10 cellular contexts compared by ENCODE assay signal in the genomic region with DNA sequence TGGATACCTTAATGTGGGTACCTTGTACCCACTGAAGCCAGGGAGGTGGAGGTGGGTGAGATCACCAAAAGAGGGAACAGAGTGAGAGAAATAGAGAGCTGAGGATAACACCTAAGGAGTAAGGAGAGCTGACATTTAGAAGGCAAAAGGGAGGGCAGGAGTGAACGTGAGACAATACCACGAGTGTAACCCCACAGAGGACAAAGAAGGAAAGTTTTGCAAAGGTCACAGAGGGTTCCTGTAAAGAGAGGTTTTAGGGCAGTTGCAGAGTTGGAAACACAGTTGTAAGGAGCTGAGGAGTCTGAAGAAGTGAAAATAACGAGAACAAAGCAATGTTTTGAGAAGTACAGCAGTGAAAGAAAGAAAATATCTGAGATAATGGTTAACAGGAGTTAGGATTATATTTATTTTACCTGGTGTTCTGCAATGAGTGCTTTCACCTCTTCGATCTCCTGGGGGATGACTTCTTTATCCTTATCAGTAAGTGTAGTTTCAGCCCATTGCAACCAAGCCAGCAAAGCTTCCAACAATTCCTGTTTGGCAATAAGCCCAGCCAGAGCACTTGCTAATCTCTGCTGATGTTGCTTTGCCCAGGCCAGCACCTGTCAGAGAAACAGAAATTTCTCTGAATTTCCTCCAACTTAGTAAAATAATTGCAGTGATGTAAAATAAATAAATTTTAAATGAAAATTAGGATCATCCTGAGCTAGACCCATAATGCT.
DNase-seq lines count a peak whose midpoint lies in the region; ATAC-seq and TF ChIP-seq lines count a peak whose summit lies in the region.
"Had no signal": no experiment of that assay in that cellular context is flagged by ENCODE, and none has a peak within 500 bp of the region (broad histone marks: within the 10 kb centered on the region; RNA-seq: fewer than 3 reads in every experiment).

No MANE protein-coding gene starts in this region.

- no peak overlapping the region for H2BK5ac ChIP-seq in H9 (ENCODE audit: insufficient read length, low read length)

- no TSS peak for BruUV-seq in A673 (replicated peaks; lab: Mats Ljungman, UMichigan)

- H2BK20ac ChIP-seq in H9 (ENCODE audit: low read depth, low read length, poor library complexity, severe bottlenecking), result no peak overlapping the region

- H3K4me3 ChIP-seq in A673 (ENCODE audit: low read depth, low read length, poor library complexity, severe bottlenecking) (no peak overlapping the region), lung (no peak overlapping the region), Karpas-422 (ENCODE audit: low read length) (no peak overlapping the region)

- H3K56ac ChIP-seq in H9 (ENCODE audit: insufficient read length, low read depth, low read length), result no peak overlapping the region

- no peak overlapping the region for H3K4ac ChIP-seq in H9 (ENCODE audit: low read depth, low read length)

- peaks cover 28 to 69% (median 60%) of the 10 kb centered on the region in 3 experiments for H3K36me3 Mint-ChIP-seq in H9 (ENCODE audit: insufficient read depth in 1 of 3, low read depth in 3 of 3)
- H3K36me3 Mint-ChIP-seq in activated CD4-positive, alpha-beta T cell treated with anti-CD3 and anti-CD28 coated beads, Interleukin-2, amount 10 ng/mL, durations not matched to agents 24 days and 14 days (ENCODE audit: low read depth), result no peaks in the 10 kb centered on the region

- peak; percentile 27 for ATAC-seq in lung (ENCODE audit: insufficient read depth, low FRiP score)
- no peak for ATAC-seq in HG03342 (IDR thresholded peaks at IDR 0.05; ENCODE audit: unreplicated experiment)

- no peaks in the 10 kb centered on the region for H3K4me1 ChIP-seq in A673 (ENCODE audit: insufficient read depth, low read length, poor library complexity, severe bottlenecking)
- peaks cover 0 to 9% of the 10 kb centered on the region in 2 donors for H3K4me1 ChIP-seq in lung (ENCODE audit: control insufficient read depth in 2 of 2, insufficient read depth in 2 of 2, low read length in 2 of 2)
- H3K4me1 ChIP-seq in H9 (ENCODE audit: insufficient read depth, low read length), result no peaks in the 10 kb centered on the region
- no peaks in the 10 kb centered on the region for H3K4me1 ChIP-seq in Karpas-422 (ENCODE audit: low read length)

- H3K9me3 ChIP-seq in A673 (ENCODE audit: low read depth, low read length, poor library complexity, severe bottlenecking), result no peaks in the 10 kb centered on the region
- no peaks in the 10 kb centered on the region for H3K9me3 ChIP-seq in lung (ENCODE audit: control insufficient read depth in 2 of 2, insufficient read depth in 1 of 2, low read length in 1 of 2)
- no peaks in the 10 kb centered on the region for H3K9me3 ChIP-seq in H9 (ENCODE audit: control insufficient read depth, low read depth, low read length)
- H3K9me3 ChIP-seq in Karpas-422 (ENCODE audit: low read length), result no peaks in the 10 kb centered on the region

- no peak overlapping the region for H3K23ac ChIP-seq in H9 (ENCODE audit: insufficient read length, low read depth, low read length)

- no peaks in the 10 kb centered on the region for H3K27me3 Mint-ChIP-seq in H9 (ENCODE audit: low read depth)
- H3K27me3 Mint-ChIP-seq in activated CD4-positive, alpha-beta T cell treated with anti-CD3 and anti-CD28 coated beads, Interleukin-2, amount 10 ng/mL, durations not matched to agents 24 days and 14 days, result no peaks in the 10 kb centered on the region
- H3K27me3 Mint-ChIP-seq: stimulated activated naive CD8-positive, alpha-beta T cell treated with anti-CD3 and anti-CD28 coated beads, Interleukin-15, Interleukin-2, amounts not matched to agents 100 ng/mL and 50 ng/mL, for 24 hours had no signal

- no peak overlapping the region for H2AFZ ChIP-seq in H9 (ENCODE audit: low read length)
- H2AFZ ChIP-seq in Karpas-422 (ENCODE audit: low read length), result no peak overlapping the region

- H3K36me3 ChIP-seq in A673 (ENCODE audit: insufficient read depth, low read length, poor library complexity, severe bottlenecking), result peaks cover 3% of the 10 kb centered on the region
- peaks cover 13 to 35% of the 10 kb centered on the region in 2 donors for H3K36me3 ChIP-seq in lung (ENCODE audit: control insufficient read depth in 2 of 2, insufficient read depth in 2 of 2, low read length in 2 of 2)
- H3K36me3 ChIP-seq in Karpas-422 (ENCODE audit: insufficient read depth, low read length), result peaks cover 65% of the 10 kb centered on the region

- H3K27ac Mint-ChIP-seq in H9, result peak overlapping the region in 1 of 3 experiments; percentile 5; a peak in 1 of 7 replicates
- no peak overlapping the region for H3K27ac Mint-ChIP-seq in activated CD4-positive, alpha-beta T cell treated with anti-CD3 and anti-CD28 coated beads, Interleukin-2, amount 10 ng/mL, durations not matched to agents 24 days and 14 days
- H3K27ac Mint-ChIP-seq: stimulated activated naive CD8-positive, alpha-beta T cell treated with anti-CD3 and anti-CD28 coated beads, Interleukin-15, Interleukin-2, amounts not matched to agents 100 ng/mL and 50 ng/mL, for 24 hours had no signal

- H4K20me1 ChIP-seq in H9 (ENCODE audit: control insufficient read depth, insufficient read depth, insufficient read length) (no peaks in the 10 kb centered on the region), Karpas-422 (ENCODE audit: insufficient read depth, low read depth, low read length) (no peaks in the 10 kb centered on the region)

- no peak overlapping the region for H3K14ac ChIP-seq in H9 (ENCODE audit: insufficient read depth, low read length)

- H3K4me2 ChIP-seq in H9 (ENCODE audit: insufficient read depth, insufficient read length, low read length) (no peak overlapping the region), Karpas-422 (ENCODE audit: low read depth, low read length, poor library complexity, severe bottlenecking) (no peak overlapping the region)

- no peaks in the 10 kb centered on the region for H3K79me2 ChIP-seq in H9 (ENCODE audit: insufficient read depth, low read length)
- H3K79me2 ChIP-seq in Karpas-422 (ENCODE audit: low read length), result peaks cover 5% of the 10 kb centered on the region; the same call in 1 of the 2 replicates

- POLR2A ChIA-PET in A673 (lab: Charles Lee; ENCODE audit: low non-redundant PET), result no interaction called here

- H3K27me3 ChIP-seq in A673 (replicated peaks; ENCODE audit: insufficient read depth, low read depth, low read length, poor library complexity) (no peaks in the 10 kb centered on the region), lung (ENCODE audit: control insufficient read depth, insufficient read depth) (no peaks in the 10 kb centered on the region), H9 (ENCODE audit: insufficient read depth, low read length) (no peaks in the 10 kb centered on the region), Karpas-422 (ENCODE audit: low read length) (no peaks in the 10 kb centered on the region)

- H2BK120ac ChIP-seq in H9 (ENCODE audit: low read depth, low read length, poor library complexity, severe bottlenecking), result no peak overlapping the region

- no peak overlapping the region for H3K4me3 Mint-ChIP-seq in H9
- no peak overlapping the region for H3K4me3 Mint-ChIP-seq in activated CD4-positive, alpha-beta T cell treated with anti-CD3 and anti-CD28 coated beads, Interleukin-2, amount 10 ng/mL, durations not matched to agents 24 days and 14 days
- H3K4me3 Mint-ChIP-seq: stimulated activated naive CD8-positive, alpha-beta T cell treated with anti-CD3 and anti-CD28 coated beads, Interleukin-15, Interleukin-2, amounts not matched to agents 100 ng/mL and 50 ng/mL, for 24 hours had no signal

- H3K9ac ChIP-seq in H9 (ENCODE audit: extremely low read depth, insufficient read length, low read length) (no peak overlapping the region), Karpas-422 (ENCODE audit: low read length) (no peak overlapping the region)

- no peak overlapping the region for H2AK5ac ChIP-seq in H9 (ENCODE audit: insufficient read length, low read length)

- no peaks in the 10 kb centered on the region; the same call in 1 of the 2 replicates for H3K9me2 ChIP-seq in Karpas-422 (replicated peaks; ENCODE audit: insufficient read depth, low read length)

- TF ChIP-seq CTCF in A673 (conservative IDR thresholded peaks at IDR 0.05; ENCODE audit: low read depth, low read length) (no peak), lung (IDR thresholded peaks at IDR 0.05; ENCODE audit: control extremely low read depth, extremely low read depth) (no peak), H9 (conservative IDR thresholded peaks at IDR 0.05) (no peak)

- no peaks in the 10 kb centered on the region for H3K23me2 ChIP-seq in H9 (ENCODE audit: insufficient read length, low read depth, low read length, poor library complexity, severe bottlenecking)

- intact Hi-C loops in A673 (cut with micrococcal nuclease; ENCODE audit: unreplicated experiment), result no loop called here
- intact Hi-C loops in activated CD4-positive, alpha-beta T cell treated with anti-CD3 and anti-CD28 coated beads, Interleukin-2, amount 10 ng/mL, durations not matched to agents 24 days and 14 days (cut with micrococcal nuclease), result loop anchor here (10.0 kb wide), 1 partner anchor 99 kb away; no protein-coding TSS in a partner anchor

- H3K27ac ChIP-seq in A673 (ENCODE audit: low read depth, low read length, poor library complexity, severe bottlenecking) (no peak overlapping the region), lung (ENCODE audit: low read depth in 1 of 2, low read length in 1 of 2) (no peak overlapping the region), H9 (ENCODE audit: insufficient read length, low read depth, low read length) (no peak overlapping the region), Karpas-422 (ENCODE audit: low read length) (no peak overlapping the region; the same call in 1 of the 2 replicates)

- no peak overlapping the region for H3T11ph ChIP-seq in H9 (ENCODE audit: low read length)

- no peak overlapping the region for H4K5ac ChIP-seq in H9 (ENCODE audit: insufficient read length, low read depth, low read length)

- no peaks in the 10 kb centered on the region for H3K79me1 ChIP-seq in H9 (ENCODE audit: insufficient read depth, low read depth, low read length, poor library complexity, severe bottlenecking)

- WGBS in lung, 2 donors, result 44 to 67% methylated on average over 4 of the region's 4 CpGs
- WGBS in H9 (ENCODE audit: extremely low coverage, insufficient read length, low lambda C conversion rate), result no CpG with 5 or more reads among the region's 4 CpGs

- H2BK12ac ChIP-seq in H9 (ENCODE audit: insufficient read length, low read depth, low read length), result no peak overlapping the region

- H4K91ac ChIP-seq in H9 (ENCODE audit: insufficient read length, low read depth, low read length), result no peak overlapping the region

- H3K9me3 Mint-ChIP-seq in H9, result peaks cover 0 to 6% of the 10 kb centered on the region in 2 experiments; a peak in 2 of 5 replicates
- H3K9me3 Mint-ChIP-seq in activated CD4-positive, alpha-beta T cell treated with anti-CD3 and anti-CD28 coated beads, Interleukin-2, amount 10 ng/mL, durations not matched to agents 24 days and 14 days, result no peaks in the 10 kb centered on the region

- H3K4me1 Mint-ChIP-seq in H9, result peaks cover 5 to 6% of the 10 kb centered on the region in 2 experiments; a peak in 3 of 4 replicates
- H3K4me1 Mint-ChIP-seq in activated CD4-positive, alpha-beta T cell treated with anti-CD3 and anti-CD28 coated beads, Interleukin-2, amount 10 ng/mL, durations not matched to agents 24 days and 14 days, result no peaks in the 10 kb centered on the region

- H2BK15ac ChIP-seq in H9 (ENCODE audit: low read depth, low read length), result no peak overlapping the region

- H3K18ac ChIP-seq in H9 (ENCODE audit: insufficient read length, low read depth, low read length), result no peak overlapping the region

- no peak overlapping the region for H4K8ac ChIP-seq in H9 (replicated peaks; ENCODE audit: insufficient read length, low read depth, low read length)

- DNase-seq in A673 (ENCODE audit: low spot score) (peak; percentile 31), NCI-H1092 treated with DMSO at 0.1 percent for 48 hours (lab: John Stamatoyannopoulos, UW) (peak; percentile 37), dermis blood vessel endothelial cell (peak; percentile 75), lung (ENCODE audit: low spot score) (no peak), H9 (no peak), Karpas-422 (no peak)
- no peak for DNase-seq in activated CD4-positive, alpha-beta T cell treated with anti-CD3 and anti-CD28 coated beads, Interleukin-2, amount 10 ng/mL, durations not matched to agents 24 days and 14 days
- DNase-seq: MM.1S had no signal

- CTCF ChIA-PET in A673 (lab: Charles Lee), result no interaction called here

Comparison
In these comparisons a context has a peak if more than half of its experiments do, and no peak if none do; other contexts are left out.
1. DNase-seq: peak in A673 (single experiment), NCI-H1092 treated with DMSO at 0.1 percent for 48 hours (single experiment) and dermis blood vessel endothelial cell (single experiment); none in lung (single experiment), H9 (single experiment), Karpas-422 (single experiment) and activated CD4-positive, alpha-beta T cell treated with anti-CD3 and anti-CD28 coated beads, Interleukin-2, amount 10 ng/mL, durations not matched to agents 24 days and 14 days (single experiment).